In genomic region chr18:45974088-45974536, GRCh38 we compare ENCODE assay signal across 8 cellular contexts. TPM values are rescaled to one million over a fixed set of nuclear protein-coding genes. Genes with fewer than 3 reads are reported as not detected.
DNase-seq lines count a peak whose midpoint lies in the region; ATAC-seq and TF ChIP-seq lines count a peak whose summit lies in the region.

No MANE protein-coding gene starts in this region.

- H3K27ac ChIP-seq in RWPE1: no peak overlapping the region

- no peaks in the 10 kb centered on the region for H3K36me3 Mint-ChIP-seq in activated T-helper 2 cell treated with anti-CD3 and anti-CD28 coated beads, Interferon-gamma antibody, Interleukin-2, Interleukin-4, amounts not matched to agents 10 μg/mL and 5 μg/mL and 100 μg/mL, durations not matched to agents 14 hours and 24 hours and 36 hours (ENCODE audit: low read depth)
- H3K36me3 Mint-ChIP-seq in type B pancreatic cell: no peaks in the 10 kb centered on the region

- DNase-seq in GM03348 (ENCODE audit: low spot score) (peak; percentile 75), M059J (ENCODE audit: low read depth) (peak; percentile 77), RWPE1 (ENCODE audit: low spot score) (peak; percentile 36), fibroblast of the conjunctiva (ENCODE audit: low read depth) (peak; percentile 89), occipital lobe (lab: John Stamatoyannopoulos, UW) (peak; percentile 41), type B pancreatic cell (ENCODE audit: extremely low spot score, unreplicated experiment) (no peak)
- DNase-seq in activated T-helper 2 cell treated with anti-CD3 and anti-CD28 coated beads, Interferon-gamma antibody, Interleukin-2, Interleukin-4, amounts not matched to agents 10 μg/mL and 5 μg/mL and 100 μg/mL, durations not matched to agents 14 hours and 24 hours and 36 hours (ENCODE audit: low spot score): peak; percentile 55

- H3K27me3 Mint-ChIP-seq in activated T-helper 2 cell treated with anti-CD3 and anti-CD28 coated beads, Interferon-gamma antibody, Interleukin-2, Interleukin-4, amounts not matched to agents 10 μg/mL and 5 μg/mL and 100 μg/mL, durations not matched to agents 14 hours and 24 hours and 36 hours (ENCODE audit: low read depth): no peaks in the 10 kb centered on the region
- H3K27me3 Mint-ChIP-seq in type B pancreatic cell: no peaks in the 10 kb centered on the region

- peak; percentile 84 for TF ChIP-seq CTCF in RWPE1 (conservative IDR thresholded peaks at IDR 0.05; ENCODE audit: low read depth)
- peak; percentile 82 for TF ChIP-seq CTCF in type B pancreatic cell (conservative IDR thresholded peaks at IDR 0.05)

- intact Hi-C loops in activated T-helper 2 cell treated with anti-CD3 and anti-CD28 coated beads, Interferon-gamma antibody, Interleukin-2, Interleukin-4, amounts not matched to agents 10 μg/mL and 5 μg/mL and 100 μg/mL, durations not matched to agents 14 hours and 24 hours and 36 hours (cut with micrococcal nuclease): loop anchor here (1.0 to 5.0 kb wide), 7 partner anchors 37 to 353 kb away; no protein-coding TSS in a partner anchor

- CTCF ChIA-PET in RWPE1 (lab: Yijun Ruan, JAX): interaction anchor here (0.7 to 1.0 kb wide), 3 partner anchors 20 to 1348 kb away, joined by 3 read pairs; no protein-coding TSS in a partner anchor

- POLR2A ChIA-PET in RWPE1 (lab: Yijun Ruan, JAX; ENCODE audit: low non-redundant PET): no interaction called here

- ATAC-seq in HG02870 (IDR thresholded peaks at IDR 0.05; ENCODE audit: unreplicated experiment): no peak

- H3K27ac Mint-ChIP-seq in activated T-helper 2 cell treated with anti-CD3 and anti-CD28 coated beads, Interferon-gamma antibody, Interleukin-2, Interleukin-4, amounts not matched to agents 10 μg/mL and 5 μg/mL and 100 μg/mL, durations not matched to agents 14 hours and 24 hours and 36 hours: peak overlapping the region; percentile 38
- no peak overlapping the region for H3K27ac Mint-ChIP-seq in type B pancreatic cell

- peaks cover 23% of the 10 kb centered on the region for H3K4me1 Mint-ChIP-seq in activated T-helper 2 cell treated with anti-CD3 and anti-CD28 coated beads, Interferon-gamma antibody, Interleukin-2, Interleukin-4, amounts not matched to agents 10 μg/mL and 5 μg/mL and 100 μg/mL, durations not matched to agents 14 hours and 24 hours and 36 hours (ENCODE audit: low read depth)
- H3K4me1 Mint-ChIP-seq in type B pancreatic cell (ENCODE audit: unreplicated experiment): peaks cover 5% of the 10 kb centered on the region

- no peaks in the 10 kb centered on the region for H3K9me3 Mint-ChIP-seq in activated T-helper 2 cell treated with anti-CD3 and anti-CD28 coated beads, Interferon-gamma antibody, Interleukin-2, Interleukin-4, amounts not matched to agents 10 μg/mL and 5 μg/mL and 100 μg/mL, durations not matched to agents 14 hours and 24 hours and 36 hours
- H3K9me3 Mint-ChIP-seq in type B pancreatic cell: no peaks in the 10 kb centered on the region

- no peak overlapping the region for H3K4me3 Mint-ChIP-seq in activated T-helper 2 cell treated with anti-CD3 and anti-CD28 coated beads, Interferon-gamma antibody, Interleukin-2, Interleukin-4, amounts not matched to agents 10 μg/mL and 5 μg/mL and 100 μg/mL, durations not matched to agents 14 hours and 24 hours and 36 hours (ENCODE audit: low read depth)
- H3K4me3 Mint-ChIP-seq in type B pancreatic cell: no peak overlapping the region

RNA-seq across cellular contexts. Expression of gene EPG5, which starts 7.0 kb away (rescaled TPM):
- total RNA-seq in M059J (2014; rRNA removed; shearing (Covaris generic)): 15.9 and 29.0 TPM in 2 replicates
- total RNA-seq in activated T-helper 2 cell treated with anti-CD3 and anti-CD28 coated beads, Interferon-gamma antibody, Interleukin-2, Interleukin-4, amounts not matched to agents 10 μg/mL and 5 μg/mL and 100 μg/mL, durations not matched to agents 14 hours and 24 hours and 36 hours: 17.1 and 17.4 TPM in 2 replicates
- 35.2 TPM for total RNA-seq in occipital lobe
- total RNA-seq in type B pancreatic cell (ENCODE audit: low replicate concordance): 20.1 and 27.9 TPM in 2 replicates
